29 cellular contexts compared by ENCODE assay signal in the genomic region with DNA sequence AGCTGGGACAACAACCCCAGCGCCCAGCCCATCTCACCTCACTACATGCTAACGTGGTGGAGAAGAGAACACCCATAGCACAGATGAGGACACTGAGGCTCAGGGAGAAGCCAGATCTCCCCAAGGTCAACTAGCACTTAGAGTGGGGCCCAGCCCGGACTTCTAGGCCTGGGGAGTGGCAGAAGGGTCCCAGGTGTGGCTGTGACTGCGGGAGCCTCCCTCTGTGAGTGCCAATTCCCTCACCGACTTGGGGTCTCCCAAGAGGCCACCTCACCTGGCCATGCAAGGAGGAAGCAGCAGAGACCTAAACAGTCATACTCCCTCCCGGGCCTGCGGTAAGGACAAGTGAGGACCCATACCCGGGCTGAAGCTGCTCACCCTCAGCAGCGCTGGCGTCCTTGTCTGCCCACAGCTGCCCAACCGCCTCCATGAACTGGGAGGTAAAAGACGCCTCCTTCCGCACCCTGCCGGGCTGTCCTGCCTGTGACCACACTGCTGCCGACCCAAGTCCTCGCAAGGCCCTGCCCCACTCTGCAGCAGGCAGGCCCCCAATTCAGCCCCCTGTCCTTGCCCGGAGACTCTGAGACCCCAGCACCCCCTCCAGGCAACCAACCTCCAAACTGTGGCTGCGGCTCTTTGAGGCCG.
"Had no signal": no experiment of that assay in that cellular context is flagged by ENCODE, and none has a peak within 500 bp of the region (broad histone marks: within the 10 kb centered on the region; RNA-seq: fewer than 3 reads in every experiment).

No MANE protein-coding gene starts in this region.

- H3K4me2 ChIP-seq: neural progenitor cell, smooth muscle cell had no signal

- DNase-seq: naive thymus-derived CD4-positive, alpha-beta T cell; natural killer cell; nucleus accumbens; ovary; right cardiac atrium; spleen; stimulated activated CD4-positive, alpha-beta T cell treated with anti-CD3 and anti-CD28 coated beads, Interleukin-12 subunit alpha, Interleukin-12 subunit beta, amount 100 ng/mL, for 4 hours; stimulated activated CD4-positive, alpha-beta T cell treated with anti-CD3 and anti-CD28 coated beads, Interleukin-1b, Interleukin-23, amount 100 ng/mL, for 48 hours; stimulated activated CD4-positive, alpha-beta T cell treated with anti-CD3 and anti-CD28 coated beads, Interleukin-4, amount 100 ng/mL, for 1 hour; stimulated activated CD4-positive, alpha-beta T cell treated with anti-CD3 and anti-CD28 coated beads, Interleukin-4, amount 100 ng/mL, for 4 hours; stimulated activated CD8-positive, alpha-beta memory T cell treated with anti-CD3 and anti-CD28 coated beads, Interleukin-4, amount 100 ng/mL, for 48 hours; stimulated activated naive CD4-positive, alpha-beta T cell; stimulated activated naive CD8-positive, alpha-beta T cell treated with anti-CD3 and anti-CD28 coated beads, Interleukin-15, amount 100 ng/mL, for 72 hours; stimulated activated naive CD8-positive, alpha-beta T cell treated with anti-CD3 and anti-CD28 coated beads, Interleukin-15, Interleukin-2, amounts not matched to agents 100 U/mL and 50 U/mL, for 24 hours; substantia nigra; testis; tibial artery; transverse colon; upper lobe of right lung; uterus had no signal

- H3K9ac ChIP-seq: neural progenitor cell, parathyroid adenoma had no signal

- H3K36me3 ChIP-seq: neural progenitor cell, neutrophil, ovary, spleen, suprapubic skin, tibial artery, transverse colon, upper lobe of right lung, uterus had no signal

- H3K27me3 ChIP-seq: neural progenitor cell, ovary, testis, uterus had no signal

- H3K27ac ChIP-seq: neural progenitor cell, neutrophil, ovary, parathyroid adenoma, psoas muscle, skin epidermis, spleen, suprapubic skin, testis, tibial artery, transverse colon, upper lobe of right lung, uterus had no signal

- H3K4me1 ChIP-seq: parathyroid adenoma, psoas muscle, suprapubic skin, testis, transverse colon, uterus had no signal

- ATAC-seq: naive thymus-derived CD4-positive, alpha-beta T cell; natural killer cell; psoas muscle; right cardiac atrium; sciatic nerve; stimulated activated memory B cell treated with anti-CD40 and anti-IgM and Interleukin-4, amounts not matched to agents 10 μg/mL and 1 μg/mL and 100 μg/mL, for 72 hours; stimulated activated naive CD8-positive, alpha-beta T cell treated with anti-CD3 and anti-CD28 coated beads, Interleukin-15, amount 100 ng/mL, for 72 hours; stimulated activated naive CD8-positive, alpha-beta T cell treated with anti-CD3 and anti-CD28 coated beads, Interleukin-15, Interleukin-2, amounts not matched to agents 100 U/mL and 50 U/mL, for 24 hours; upper lobe of right lung had no signal

- H2AFZ ChIP-seq: neural progenitor cell, parathyroid adenoma had no signal

- H3K9me3 ChIP-seq: neutrophil, ovary, psoas muscle, suprapubic skin, testis, transverse colon, upper lobe of right lung, uterus had no signal

- H3K79me2 ChIP-seq: parathyroid adenoma had no signal

- H3K4me3 ChIP-seq: neural progenitor cell, ovary, psoas muscle, skin epidermis, smooth muscle cell, spleen, suprapubic skin, testis, tibial artery, transverse colon, upper lobe of right lung, uterus had no signal
